8 cellular contexts compared by ENCODE assay signal in the genomic region with DNA sequence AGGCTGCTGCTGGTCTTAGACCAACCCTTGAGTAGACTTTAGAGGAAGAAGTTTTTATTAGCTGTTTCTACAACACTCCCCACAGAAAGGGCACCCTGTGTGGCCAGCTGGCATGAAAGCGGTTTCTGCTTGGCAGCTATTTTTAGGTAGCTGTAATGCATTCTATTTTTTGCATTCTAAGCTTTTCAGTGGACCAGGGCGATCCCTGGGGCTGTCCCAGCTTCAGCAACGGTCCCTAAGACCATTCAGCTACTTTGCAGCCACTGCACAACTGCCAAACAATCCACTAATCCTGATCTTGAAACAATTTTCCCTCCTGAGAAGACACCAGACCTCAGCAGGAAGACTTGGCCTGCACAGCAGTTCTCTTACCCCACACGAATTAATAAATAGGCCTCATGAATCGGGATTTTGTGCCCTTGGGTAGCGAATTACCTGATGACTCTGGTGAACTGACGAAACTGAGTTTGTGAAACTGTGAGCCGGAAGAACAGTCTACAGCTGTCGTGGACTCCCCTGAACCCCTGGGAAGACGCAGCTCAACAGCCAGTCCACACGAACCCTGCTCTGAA. TPM values are rescaled to one million over a fixed set of nuclear protein-coding genes. Genes with fewer than 3 reads are reported as not detected.
DNase-seq lines count a peak whose midpoint lies in the region; ATAC-seq and TF ChIP-seq lines count a peak whose summit lies in the region.

No MANE protein-coding gene starts in this region.

- H3K4me3 ChIP-seq in HL-60 (replicated peaks; ENCODE audit: insufficient read depth, low read length) (no peak overlapping the region), stomach smooth muscle (ENCODE audit: low read length in 2 of 2) (peak overlapping the region; percentile 40 to 41)
- no peak overlapping the region for H3K4me3 ChIP-seq in CD8-positive, alpha-beta memory T cell (ENCODE audit: low read length)

- H3K27me3 ChIP-seq in HL-60 (ENCODE audit: insufficient read depth, poor library complexity, severe bottlenecking) (no peaks in the 10 kb centered on the region), stomach smooth muscle (ENCODE audit: control insufficient read depth in 1 of 2, insufficient read depth in 2 of 2, low read length in 2 of 2) (no peaks in the 10 kb centered on the region)
- H3K27me3 ChIP-seq in CD8-positive, alpha-beta memory T cell (ENCODE audit: insufficient read depth, low read length, poor library complexity, severe bottlenecking), result no peaks in the 10 kb centered on the region

- H3K9me3 Mint-ChIP-seq in activated CD4-positive, alpha-beta T cell treated with anti-CD3 and anti-CD28 coated beads, Interleukin-2, amount 10 ng/mL, durations not matched to agents 7 days and 5 days, result no peaks in the 10 kb centered on the region
- no peaks in the 10 kb centered on the region for H3K9me3 Mint-ChIP-seq in CD8-positive, alpha-beta memory T cell

- H3K9ac ChIP-seq in stomach smooth muscle (ENCODE audit: low read length in 2 of 2), result peak overlapping the region in 1 of 2 donors; percentile 13

- no peak for TF ChIP-seq CTCF in HL-60 (IDR thresholded peaks at IDR 0.05; ENCODE audit: insufficient read depth, low read length)

- ATAC-seq in GM21447 (IDR thresholded peaks at IDR 0.05; ENCODE audit: unreplicated experiment) (peak; percentile 89), esophagus mucosa (peak; percentile 31)

- DNase-seq in GDM1 (lab: John Stamatoyannopoulos, UW) (peak; percentile 24), HL-60 (ENCODE audit: low read depth in 1 of 2, low spot score in 1 of 2) (peak in 1 of 2 experiments; percentile 83), HT-29 (ENCODE audit: low spot score) (no peak)
- DNase-seq in activated CD4-positive, alpha-beta T cell treated with anti-CD3 and anti-CD28 coated beads, Interleukin-2, amount 10 ng/mL, durations not matched to agents 7 days and 5 days, result no peak
- no peak for DNase-seq in CD8-positive, alpha-beta memory T cell

- peak overlapping the region; percentile 72 for H3K27ac ChIP-seq in HL-60 (replicated peaks)
- no peak overlapping the region for H3K27ac ChIP-seq in stomach smooth muscle (ENCODE audit: low read length)
- no peak overlapping the region for H3K27ac ChIP-seq in CD8-positive, alpha-beta memory T cell (ENCODE audit: low read depth, low read length)

- H3K4me3 Mint-ChIP-seq in activated CD4-positive, alpha-beta T cell treated with anti-CD3 and anti-CD28 coated beads, Interleukin-2, amount 10 ng/mL, durations not matched to agents 7 days and 5 days, result no peak overlapping the region
- H3K4me3 Mint-ChIP-seq in CD8-positive, alpha-beta memory T cell, result no peak overlapping the region

- peaks cover 9% of the 10 kb centered on the region for H3K4me1 ChIP-seq in stomach smooth muscle (ENCODE audit: control insufficient read depth, insufficient read depth, low read length)
- H3K4me1 ChIP-seq in CD8-positive, alpha-beta memory T cell (ENCODE audit: insufficient read depth, low read length), result peaks cover 4% of the 10 kb centered on the region

- no peaks in the 10 kb centered on the region for H3K36me3 ChIP-seq in stomach smooth muscle (ENCODE audit: control insufficient read depth in 2 of 2, insufficient read depth in 2 of 2, low read length in 2 of 2)
- no peaks in the 10 kb centered on the region for H3K36me3 ChIP-seq in CD8-positive, alpha-beta memory T cell (ENCODE audit: insufficient read depth, low read length)

- no peaks in the 10 kb centered on the region for H3K36me3 Mint-ChIP-seq in activated CD4-positive, alpha-beta T cell treated with anti-CD3 and anti-CD28 coated beads, Interleukin-2, amount 10 ng/mL, durations not matched to agents 7 days and 5 days (ENCODE audit: low read depth)
- H3K36me3 Mint-ChIP-seq in CD8-positive, alpha-beta memory T cell, result no peaks in the 10 kb centered on the region

- no peaks in the 10 kb centered on the region for H3K27me3 Mint-ChIP-seq in activated CD4-positive, alpha-beta T cell treated with anti-CD3 and anti-CD28 coated beads, Interleukin-2, amount 10 ng/mL, durations not matched to agents 7 days and 5 days
- H3K27me3 Mint-ChIP-seq in CD8-positive, alpha-beta memory T cell, result no peaks in the 10 kb centered on the region

- CTCF ChIA-PET in activated CD4-positive, alpha-beta T cell treated with anti-CD3 and anti-CD28 coated beads, Interleukin-2, amount 10 ng/mL, durations not matched to agents 7 days and 5 days (lab: Charles Lee), result interaction anchor here (0.6 to 3.4 kb wide), 6 partner anchors 12 to 100 kb away, joined by 3 to 10 read pairs (median 4); no protein-coding TSS in a partner anchor
- CTCF ChIA-PET in CD8-positive, alpha-beta memory T cell (lab: Charles Lee), result interaction anchor here (0.8 to 1.5 kb wide), 2 partner anchors 10 to 23 kb away, joined by 3 read pairs; no protein-coding TSS in a partner anchor

- H3K9me3 ChIP-seq in stomach smooth muscle (ENCODE audit: control insufficient read depth in 2 of 2, low read length in 2 of 2), result no peaks in the 10 kb centered on the region
- no peaks in the 10 kb centered on the region for H3K9me3 ChIP-seq in CD8-positive, alpha-beta memory T cell (ENCODE audit: low read length)

- POLR2A ChIA-PET in activated CD4-positive, alpha-beta T cell treated with anti-CD3 and anti-CD28 coated beads, Interleukin-2, amount 10 ng/mL, durations not matched to agents 7 days and 5 days (lab: Charles Lee), result no interaction called here
- POLR2A ChIA-PET in CD8-positive, alpha-beta memory T cell (lab: Charles Lee), result interaction anchor here (0.6 kb wide), 1 partner anchor 52 kb away, joined by 7 read pairs; no protein-coding TSS in a partner anchor

- no peak overlapping the region for H3K27ac Mint-ChIP-seq in activated CD4-positive, alpha-beta T cell treated with anti-CD3 and anti-CD28 coated beads, Interleukin-2, amount 10 ng/mL, durations not matched to agents 7 days and 5 days
- peak overlapping the region in 2 of 8 donors; percentile 64 to 70 for H3K27ac Mint-ChIP-seq in CD8-positive, alpha-beta memory T cell

- H3K4me1 Mint-ChIP-seq in activated CD4-positive, alpha-beta T cell treated with anti-CD3 and anti-CD28 coated beads, Interleukin-2, amount 10 ng/mL, durations not matched to agents 7 days and 5 days, result peaks cover 6% of the 10 kb centered on the region
- H3K4me1 Mint-ChIP-seq in CD8-positive, alpha-beta memory T cell, result peaks cover 5 to 12% (median 8%) of the 10 kb centered on the region in 3 donors

RNA-seq across cellular contexts. Expression of a gene that starts 14.6 kb away (rescaled TPM):
- 51.3 TPM for total RNA-seq in esophagus mucosa
- total RNA-seq in activated CD4-positive, alpha-beta T cell treated with anti-CD3 and anti-CD28 coated beads, Interleukin-2, amount 10 ng/mL, durations not matched to agents 7 days and 5 days, result 100 to 1,000 TPM; 234 to 239 TPM
- total RNA-seq in CD8-positive, alpha-beta memory T cell, result 100 to 1,000 TPM; 669 to 687 TPM
- 15.9 TPM for polyA plus RNA-seq in CD8-positive, alpha-beta memory T cell
- total RNA-seq in HT-29 (2014; rRNA removed; shearing (Covaris generic)), result 234 and 253 TPM in 2 replicates

Comparison
In these comparisons a context has a peak if more than half of its experiments do, and no peak if none do; other contexts are left out.
1. H3K4me3 ChIP-seq: peak in stomach smooth muscle (2 of 2); none in HL-60 (single experiment) and CD8-positive, alpha-beta memory T cell (single experiment).